In genomic region chr3:62229201-62229600, GRCh38 we compare ENCODE assay signal across 20 cellular contexts.
DNase-seq lines count a peak whose midpoint lies in the region; ATAC-seq and TF ChIP-seq lines count a peak whose summit lies in the region.
"Had no signal": no experiment of that assay in that cellular context is flagged by ENCODE, and none has a peak within 500 bp of the region (broad histone marks: within the 10 kb centered on the region; RNA-seq: fewer than 3 reads in every experiment).

No MANE protein-coding gene starts in this region.

- no peaks in the 10 kb centered on the region for H3K36me3 Mint-ChIP-seq in Calu3 (ENCODE audit: insufficient read depth, unreplicated experiment)
- H3K36me3 Mint-ChIP-seq: stimulated activated naive B cell treated with anti-CD40 and anti-IgM and Interleukin-4, amounts not matched to agents 10 μg/mL and 1 μg/mL and 100 μg/mL, for 72 hours had no signal

- no TSS peak for BruUV-seq in Calu3 (replicated peaks; lab: Mats Ljungman, UMichigan)

- no peak overlapping the region for H3K4me3 Mint-ChIP-seq in Calu3 (ENCODE audit: low read depth, unreplicated experiment)
- H3K4me3 Mint-ChIP-seq: activated CD4-positive, alpha-beta T cell treated with anti-CD3 and anti-CD28 coated beads, Interleukin-2, amount 10 ng/mL, durations not matched to agents 24 days and 14 days; activated T-cell treated with anti-CD3 and anti-CD28 coated beads, Interleukin-2, amount 50 U/mL, for 4 hours; IgD-negative memory B cell; stimulated activated naive B cell treated with anti-CD40 and anti-IgM and Interleukin-4, amounts not matched to agents 10 μg/mL and 1 μg/mL and 100 μg/mL, for 72 hours had no signal

- no peaks in the 10 kb centered on the region for H3K9me3 Mint-ChIP-seq in Calu3 (ENCODE audit: low read depth, unreplicated experiment)
- H3K9me3 Mint-ChIP-seq: activated CD4-positive, alpha-beta T cell treated with anti-CD3 and anti-CD28 coated beads, Interleukin-2, amount 10 ng/mL, durations not matched to agents 24 days and 14 days; activated T-cell treated with anti-CD3 and anti-CD28 coated beads, Interleukin-2, amount 50 U/mL, for 4 hours; IgD-negative memory B cell; stimulated activated naive B cell treated with anti-CD40 and anti-IgM and Interleukin-4, amounts not matched to agents 10 μg/mL and 1 μg/mL and 100 μg/mL, for 72 hours had no signal

- TF ChIP-seq CTCF in Calu3 (IDR thresholded peaks at IDR 0.05; ENCODE audit: unreplicated experiment), result no peak

- CTCF ChIA-PET in Calu3 (lab: Charles Lee), result no interaction called here

- H3K27ac Mint-ChIP-seq in Calu3 (ENCODE audit: unreplicated experiment), result no peak overlapping the region
- H3K27ac Mint-ChIP-seq: activated CD4-positive, alpha-beta T cell treated with anti-CD3 and anti-CD28 coated beads, Interleukin-2, amount 10 ng/mL, durations not matched to agents 24 days and 14 days; IgD-negative memory B cell; stimulated activated naive B cell treated with anti-CD40 and anti-IgM and Interleukin-4, amounts not matched to agents 10 μg/mL and 1 μg/mL and 100 μg/mL, for 72 hours had no signal

- peak; percentile 56 for DNase-seq in Ammon's horn (ENCODE audit: low spot score)
- DNase-seq in NCI-H1092 treated with DMSO at 0.1 percent for 48 hours (lab: John Stamatoyannopoulos, UW), result peak; percentile 72
- DNase-seq in cerebellum (ENCODE audit: low spot score), result peak; percentile 69
- peak; percentile 39 for DNase-seq in midbrain (lab: John Stamatoyannopoulos, UW)
- no peak for DNase-seq in NCI-H2171 treated with DMSO at 0.1 percent for 48 hours (lab: John Stamatoyannopoulos, UW)
- DNase-seq in Calu3, result no peak
- no peak for DNase-seq in central memory CD4-positive, alpha-beta T cell
- DNase-seq: activated CD4-positive, alpha-beta T cell treated with anti-CD3 and anti-CD28 coated beads, Interleukin-2, amount 10 ng/mL, durations not matched to agents 24 days and 14 days; activated T-cell treated with anti-CD3 and anti-CD28 coated beads, Interleukin-2, amount 50 U/mL, for 4 hours; adrenal gland; COR-L47; NCI-H1105 treated with DMSO at 0.1 percent for 48 hours; NCI-H2081 treated with DMSO at 0.1 percent for 48 hours; occipital lobe; stimulated activated CD4-positive, alpha-beta T cell treated with anti-CD3 and anti-CD28 coated beads, Interleukin-4, amount 100 ng/mL, for 1 hour; stimulated activated naive B cell treated with anti-CD40 and anti-IgM and Interleukin-4, amounts not matched to agents 10 μg/mL and 1 μg/mL and 100 μg/mL, for 72 hours; T-helper 2 cell; uterus had no signal

- H3K27me3 Mint-ChIP-seq in Calu3 (ENCODE audit: unreplicated experiment), result no peaks in the 10 kb centered on the region
- H3K27me3 Mint-ChIP-seq: activated CD4-positive, alpha-beta T cell treated with anti-CD3 and anti-CD28 coated beads, Interleukin-2, amount 10 ng/mL, durations not matched to agents 24 days and 14 days had no signal

- intact Hi-C loops in Calu3 (cut with micrococcal nuclease; ENCODE audit: unreplicated experiment), result no loop called here

- no peaks in the 10 kb centered on the region for H3K4me1 Mint-ChIP-seq in Calu3 (ENCODE audit: low read depth, unreplicated experiment)
- H3K4me1 Mint-ChIP-seq: activated CD4-positive, alpha-beta T cell treated with anti-CD3 and anti-CD28 coated beads, Interleukin-2, amount 10 ng/mL, durations not matched to agents 24 days and 14 days; IgD-negative memory B cell; stimulated activated naive B cell treated with anti-CD40 and anti-IgM and Interleukin-4, amounts not matched to agents 10 μg/mL and 1 μg/mL and 100 μg/mL, for 72 hours had no signal

- no peak for ATAC-seq in HG02840 (IDR thresholded peaks at IDR 0.05; ENCODE audit: low FRiP score, unreplicated experiment)
- ATAC-seq: activated T-cell treated with anti-CD3 and anti-CD28 coated beads, Interleukin-2, amount 50 U/mL, for 4 hours; stimulated activated naive B cell treated with anti-CD40 and anti-IgM and Interleukin-4, amounts not matched to agents 10 μg/mL and 1 μg/mL and 100 μg/mL, for 72 hours had no signal

Comparison
In these comparisons a context has a peak if more than half of its experiments do, and no peak if none do; other contexts are left out.
1. DNase-seq: peak in Ammon's horn (single experiment), NCI-H1092 treated with DMSO at 0.1 percent for 48 hours (single experiment), cerebellum (single experiment) and midbrain (single experiment); none in NCI-H2171 treated with DMSO at 0.1 percent for 48 hours (single experiment), Calu3 (single experiment) and central memory CD4-positive, alpha-beta T cell (single experiment).